17 cellular contexts compared by ENCODE assay signal in the genomic region with DNA sequence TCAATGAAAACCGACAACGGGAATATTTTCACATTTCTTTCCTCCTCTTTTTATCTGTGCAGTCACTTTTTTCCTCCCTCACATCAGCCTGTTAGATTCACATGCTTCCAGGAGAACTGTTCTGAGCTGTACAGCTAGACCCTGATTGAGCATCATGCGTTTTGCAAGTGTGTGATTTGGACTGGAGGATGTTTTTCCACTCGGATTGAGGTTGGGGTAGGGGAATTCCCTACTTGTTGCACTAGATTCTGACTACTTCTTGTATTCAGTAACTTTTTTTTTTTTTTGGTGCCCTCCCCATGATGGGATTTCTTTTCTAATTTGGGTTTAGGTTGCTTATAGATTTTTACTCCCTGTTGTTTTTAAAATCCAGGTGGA.
DNase-seq lines count a peak whose midpoint lies in the region; TF ChIP-seq lines count a peak whose summit lies in the region.
"Had no signal": no experiment of that assay in that cellular context is flagged by ENCODE, and none has a peak within 500 bp of the region (broad histone marks: within the 10 kb centered on the region; RNA-seq: fewer than 3 reads in every experiment).

No MANE protein-coding gene starts in this region.

- no peak overlapping the region for H2AFZ ChIP-seq in SU-DHL-6 (ENCODE audit: low read depth, low read length, severe bottlenecking)

- peak overlapping the region; percentile 93 for H3K4me2 ChIP-seq in SU-DHL-6 (ENCODE audit: low read depth, low read length, poor library complexity, severe bottlenecking)

- H3K27ac Mint-ChIP-seq in activated naive CD4-positive, alpha-beta T cell treated with anti-CD3 and anti-CD28 coated beads, Interleukin-2, amount 50 U/mL, for 24 hours: no peak overlapping the region

- no peaks in the 10 kb centered on the region for H3K9me2 ChIP-seq in SU-DHL-6 (replicated peaks; ENCODE audit: insufficient read depth, low read length)

- H3K9me3 Mint-ChIP-seq in activated naive CD4-positive, alpha-beta T cell treated with anti-CD3 and anti-CD28 coated beads, Interleukin-2, amount 50 U/mL, for 24 hours: no peaks in the 10 kb centered on the region

- H3K9ac ChIP-seq in SU-DHL-6 (ENCODE audit: low read length): peak overlapping the region; percentile 68; the same call in 1 of the 2 replicates

- TF ChIP-seq CTCF in SU-DHL-6 (IDR thresholded peaks at IDR 0.05; ENCODE audit: insufficient read depth, low read length, poor library complexity, severe bottlenecking): no peak

- H3K9me3 ChIP-seq in SU-DHL-6 (ENCODE audit: insufficient read depth, low read length): no peaks in the 10 kb centered on the region
- H3K9me3 ChIP-seq: esophagus squamous epithelium, heart left ventricle, spleen had no signal

- H3K27ac ChIP-seq in SU-DHL-6 (ENCODE audit: low read depth, low read length) (peak overlapping the region; percentile 72), substantia nigra (ENCODE audit: low read depth, low read length, poor library complexity, severe bottlenecking) (no peak overlapping the region)
- H3K27ac ChIP-seq: esophagus squamous epithelium, heart left ventricle, spleen had no signal

- no peaks in the 10 kb centered on the region for H3K27me3 Mint-ChIP-seq in activated naive CD4-positive, alpha-beta T cell treated with anti-CD3 and anti-CD28 coated beads, Interleukin-2, amount 50 U/mL, for 24 hours

- peaks cover 38% of the 10 kb centered on the region for H3K36me3 ChIP-seq in SU-DHL-6 (ENCODE audit: low read length)

- DNase-seq in activated naive CD4-positive, alpha-beta T cell (lab: John Stamatoyannopoulos, UW): no peak
- DNase-seq in iris pigment epithelial cell (ENCODE audit: low read depth) (peak; percentile 54), substantia nigra (lab: John Stamatoyannopoulos, UW) (no peak), amniotic stem cell (lab: John Stamatoyannopoulos, UW) (no peak)
- DNase-seq in effector CD8-positive, alpha-beta T cell (lab: John Stamatoyannopoulos, UW): no peak
- no peak for DNase-seq in central memory CD4-positive, alpha-beta T cell
- DNase-seq: esophagus squamous epithelium; heart left ventricle; Kasumi-1; kidney glomerular epithelial cell; NK-92 treated with Interleukin-12 subunit alpha and Interleukin-12 subunit beta, amount 100 ng/mL, for 24 hours; SHP77; spleen; stimulated activated naive CD4-positive, alpha-beta T cell treated with Interleukin-2 at 50 U/mL for 16 hours; T-helper 9 cell had no signal

- peaks cover 69% of the 10 kb centered on the region for H3K4me1 Mint-ChIP-seq in activated naive CD4-positive, alpha-beta T cell treated with anti-CD3 and anti-CD28 coated beads, Interleukin-2, amount 50 U/mL, for 24 hours

- peak overlapping the region; percentile 5 for H3K4me3 Mint-ChIP-seq in activated naive CD4-positive, alpha-beta T cell treated with anti-CD3 and anti-CD28 coated beads, Interleukin-2, amount 50 U/mL, for 24 hours

- H3K79me2 ChIP-seq in SU-DHL-6 (ENCODE audit: insufficient read depth, low read length): peaks cover 91% of the 10 kb centered on the region

- no peaks in the 10 kb centered on the region for H3K27me3 ChIP-seq in SU-DHL-6 (ENCODE audit: low read length)
- H3K27me3 ChIP-seq: esophagus squamous epithelium, heart left ventricle, spleen had no signal

- H3K4me3 ChIP-seq in SU-DHL-6 (ENCODE audit: insufficient read depth, low read length, poor library complexity, severe bottlenecking): peak overlapping the region; percentile 95
- H3K4me3 ChIP-seq: esophagus squamous epithelium, heart left ventricle, spleen had no signal

- H3F3A ChIP-seq in SU-DHL-6 (ENCODE audit: insufficient read depth): peaks cover 25% of the 10 kb centered on the region

- peaks cover 20% of the 10 kb centered on the region for H3K36me3 Mint-ChIP-seq in activated naive CD4-positive, alpha-beta T cell treated with anti-CD3 and anti-CD28 coated beads, Interleukin-2, amount 50 U/mL, for 24 hours

- no peaks in the 10 kb centered on the region; the same call in 1 of the 2 replicates for H4K20me1 ChIP-seq in SU-DHL-6 (ENCODE audit: low read depth, low read length)
